In genomic region chr10:44366936-44367630, GRCh38 we compare ENCODE assay signal across 16 cellular contexts. TPM values are rescaled to one million over a fixed set of nuclear protein-coding genes. Genes with fewer than 3 reads are reported as not detected.
"Had no signal": no experiment of that assay in that cellular context is flagged by ENCODE, and none has a peak within 500 bp of the region (broad histone marks: within the 10 kb centered on the region; RNA-seq: fewer than 3 reads in every experiment).

No MANE protein-coding gene starts in this region.

- H3K4me1 Mint-ChIP-seq: activated CD4-positive, alpha-beta memory T cell treated with anti-CD3 and anti-CD28 coated beads, Interleukin-2, amount 10 ng/mL, durations not matched to agents 7 days and 5 days; activated CD4-positive, alpha-beta T cell treated with anti-CD3 and anti-CD28 coated beads, Interleukin-2, amount 10 ng/mL, durations not matched to agents 24 days and 14 days; activated naive CD4-positive, alpha-beta T cell treated with anti-CD3 and anti-CD28 coated beads, Interleukin-2, amount 10 ng/mL, durations not matched to agents 7 days and 5 days; natural killer cell had no signal

- ATAC-seq: activated CD4-positive, CD25-positive, alpha-beta regulatory T cell treated with anti-CD3 and anti-CD28 coated beads, Interleukin-2, amount 50 U/mL, for 24 hours; gastrocnemius medialis; natural killer cell; T-helper 17 cell had no signal

- H3K27ac Mint-ChIP-seq: activated CD4-positive, alpha-beta memory T cell treated with anti-CD3 and anti-CD28 coated beads, Interleukin-2, amount 10 ng/mL, durations not matched to agents 7 days and 5 days; activated CD4-positive, alpha-beta T cell treated with anti-CD3 and anti-CD28 coated beads, Interleukin-2, amount 10 ng/mL, durations not matched to agents 24 days and 14 days; activated naive CD4-positive, alpha-beta T cell treated with anti-CD3 and anti-CD28 coated beads, Interleukin-2, amount 10 ng/mL, durations not matched to agents 7 days and 5 days; natural killer cell; T-helper 17 cell had no signal

- DNase-seq: activated CD4-positive, alpha-beta memory T cell treated with anti-CD3 and anti-CD28 coated beads, Interleukin-2, amount 10 ng/mL, durations not matched to agents 7 days and 5 days; activated CD4-positive, alpha-beta T cell treated with anti-CD3 and anti-CD28 coated beads, Interleukin-2, amount 10 ng/mL, durations not matched to agents 24 days and 14 days; activated effector memory CD4-positive, alpha-beta T cell treated with anti-CD3 and anti-CD28 coated beads, Interleukin-2, amount 50 U/mL, for 16 hours; activated naive CD4-positive, alpha-beta T cell treated with anti-CD3 and anti-CD28 coated beads, Interleukin-2, amount 10 ng/mL, durations not matched to agents 7 days and 5 days; gastrocnemius medialis; hippocampal formation; kidney glomerular epithelial cell; midbrain; natural killer cell; right lobe of liver; stimulated activated CD4-positive, alpha-beta T cell treated with anti-CD3 and anti-CD28 coated beads, Interleukin-4, amount 100 ng/mL, for 24 hours; stomach; SW 1271; T-helper 17 cell had no signal

- H3K4me3 Mint-ChIP-seq: activated CD4-positive, alpha-beta memory T cell treated with anti-CD3 and anti-CD28 coated beads, Interleukin-2, amount 10 ng/mL, durations not matched to agents 7 days and 5 days; activated CD4-positive, alpha-beta T cell treated with anti-CD3 and anti-CD28 coated beads, Interleukin-2, amount 10 ng/mL, durations not matched to agents 24 days and 14 days; activated naive CD4-positive, alpha-beta T cell treated with anti-CD3 and anti-CD28 coated beads, Interleukin-2, amount 10 ng/mL, durations not matched to agents 7 days and 5 days; brain; natural killer cell; T-helper 17 cell had no signal

- H3K9me3 Mint-ChIP-seq: activated CD4-positive, alpha-beta memory T cell treated with anti-CD3 and anti-CD28 coated beads, Interleukin-2, amount 10 ng/mL, durations not matched to agents 7 days and 5 days; activated CD4-positive, alpha-beta T cell treated with anti-CD3 and anti-CD28 coated beads, Interleukin-2, amount 10 ng/mL, durations not matched to agents 24 days and 14 days; activated naive CD4-positive, alpha-beta T cell treated with anti-CD3 and anti-CD28 coated beads, Interleukin-2, amount 10 ng/mL, durations not matched to agents 7 days and 5 days; brain; natural killer cell had no signal

- H3K36me3 Mint-ChIP-seq: activated naive CD4-positive, alpha-beta T cell treated with anti-CD3 and anti-CD28 coated beads, Interleukin-2, amount 10 ng/mL, durations not matched to agents 7 days and 5 days; natural killer cell had no signal

- H3K27me3 Mint-ChIP-seq: activated CD4-positive, alpha-beta memory T cell treated with anti-CD3 and anti-CD28 coated beads, Interleukin-2, amount 10 ng/mL, durations not matched to agents 7 days and 5 days; activated CD4-positive, alpha-beta T cell treated with anti-CD3 and anti-CD28 coated beads, Interleukin-2, amount 10 ng/mL, durations not matched to agents 24 days and 14 days; brain had no signal

RNA-seq across cellular contexts. Expression of gene CXCL12, which starts 17.8 kb away (rescaled TPM):
- total RNA-seq: activated CD4-positive, alpha-beta memory T cell treated with anti-CD3 and anti-CD28 coated beads, Interleukin-2, amount 10 ng/mL, durations not matched to agents 7 days and 5 days; activated CD4-positive, alpha-beta T cell treated with anti-CD3 and anti-CD28 coated beads, Interleukin-2, amount 10 ng/mL, durations not matched to agents 24 days and 14 days; natural killer cell had no signal
